In genomic region chr1:169945171-169945570, GRCh38 we compare ENCODE assay signal across 28 cellular contexts. TPM values are rescaled to one million over a fixed set of nuclear protein-coding genes. Genes with fewer than 3 reads are reported as not detected.
DNase-seq lines count a peak whose midpoint lies in the region; ATAC-seq, FAIRE-seq and TF ChIP-seq lines count a peak whose summit lies in the region.
"Had no signal": no experiment of that assay in that cellular context is flagged by ENCODE, and none has a peak within 500 bp of the region (broad histone marks: within the 10 kb centered on the region; RNA-seq: fewer than 3 reads in every experiment).

No MANE protein-coding gene starts in this region.

- H3K9me3 ChIP-seq in H1 (ENCODE audit: insufficient read depth in 2 of 2, low read depth in 1 of 2, low read length in 1 of 2) (no peaks in the 10 kb centered on the region), mucosa of descending colon (no peaks in the 10 kb centered on the region), vagina (no peaks in the 10 kb centered on the region)
- H3K9me3 ChIP-seq: ascending aorta; BLaER1 treated with 17β-estradiol and CSF1 and Interleukin-3, amounts not matched to agents 10 nM and 100 nM; Peyer's patch; psoas muscle; SJSA1 had no signal

- no peak overlapping the region for H2BK15ac ChIP-seq in H1 (ENCODE audit: low read length)

- H4K5ac ChIP-seq in H1 (ENCODE audit: insufficient read length, low read depth, low read length), result no peak overlapping the region

- TF ChIP-seq RAD21 in H1 (IDR thresholded peaks at IDR 0.05 in 1 of 2, conservative IDR thresholded peaks at IDR 0.05 in 1 of 2; ENCODE audit: low read depth in 2 of 2, low read length in 2 of 2), result no peak

- CTCF ChIA-PET in H1 (lab: Charles Lee; ENCODE audit: partially characterized antibody), result interaction anchor here (0.6 to 1.9 kb wide), 3 partner anchors 16 to 742 kb away, joined by 3 to 11 read pairs (median 4); no protein-coding TSS in a partner anchor

- H3K27me3 ChIP-seq in H1 (replicated peaks in 1 of 4; ENCODE audit: control insufficient read depth in 3 of 4, extremely low read depth in 1 of 4, insufficient read depth in 3 of 4, low read length in 3 of 4), result no peaks in the 10 kb centered on the region
- no peaks in the 10 kb centered on the region for H3K27me3 ChIP-seq in vagina
- H3K27me3 ChIP-seq: ascending aorta; BLaER1 treated with 17β-estradiol and CSF1 and Interleukin-3, amounts not matched to agents 10 nM and 100 nM; cardiac muscle cell; Peyer's patch; SJSA1 had no signal

- H2BK12ac ChIP-seq in H1 (ENCODE audit: low read depth, low read length), result no peak overlapping the region

- TF ChIP-seq POLR2A in H1 (IDR thresholded peaks at IDR 0.05; ENCODE audit: control extremely low read depth in 1 of 2, low read depth in 2 of 2, low read length in 2 of 2), result no peak
- no peak for TF ChIP-seq POLR2A in vagina (IDR thresholded peaks at IDR 0.05)

- H3K27ac ChIP-seq in H1 (ENCODE audit: low read depth, low read length), result no peak overlapping the region
- peak overlapping the region; percentile 68 for H3K27ac ChIP-seq in vagina
- H3K27ac ChIP-seq: ascending aorta; BLaER1 treated with 17β-estradiol and CSF1 and Interleukin-3, amounts not matched to agents 10 nM and 100 nM; cardiac muscle cell; Peyer's patch; psoas muscle; SJSA1; skin epidermis had no signal

- H2AFZ ChIP-seq in H1 (ENCODE audit: low read length), result no peak overlapping the region

- no peak for DNase-seq in stimulated activated naive CD8-positive, alpha-beta T cell treated with anti-CD3 and anti-CD28 coated beads, Interleukin-15, amount 100 ng/mL, for 72 hours
- no peak for DNase-seq in stimulated activated naive CD8-positive, alpha-beta T cell treated with anti-CD3 and anti-CD28 coated beads, Interleukin-15, Interleukin-2, amounts not matched to agents 100 U/mL and 50 U/mL, for 24 hours
- DNase-seq in H1 (ENCODE audit: low read depth in 1 of 2, low spot score in 2 of 2) (no peak), mucosa of descending colon (peak in 1 of 3 donors; percentile 40), vagina (ENCODE audit: extremely low spot score in 2 of 2) (peak in 1 of 2 donors; percentile 72), foreskin fibroblast (no peak)
- no peak for DNase-seq in activated CD4-positive, alpha-beta T cell treated with anti-CD3 and anti-CD28 coated beads, Interleukin-2, amount 50 U/mL, for 4 hours
- DNase-seq: activated CD4-positive, alpha-beta T cell treated with anti-CD3 and anti-CD28 coated beads for 1 hour; activated CD8-positive, alpha-beta T cell treated with anti-CD3 and anti-CD28 coated beads for 36 hours; DMS79 treated with DMSO at 0.1 percent for 48 hours; GF-D8; H9; islet precursor cell; NCI-H1092 treated with DMSO at 0.1 percent for 48 hours; NCI-H1930; NCI-H524 treated with DMSO at 0.1 percent for 48 hours; Peyer's patch; psoas muscle; stimulated activated CD4-positive, alpha-beta T cell treated with anti-CD3 and anti-CD28 coated beads, Interleukin-2, amount 100 ng/mL, for 24 hours had no signal

- no peaks in the 10 kb centered on the region for H3K9me3 Mint-ChIP-seq in stimulated activated naive CD8-positive, alpha-beta T cell treated with anti-CD3 and anti-CD28 coated beads, Interleukin-15, amount 100 ng/mL, for 72 hours
- H3K9me3 Mint-ChIP-seq: activated CD8-positive, alpha-beta T cell treated with anti-CD3 and anti-CD28 coated beads for 36 hours; H9; T-helper 1 cell treated with Interleukin-12 subunit alpha and Interleukin-12 subunit beta and Interleukin-4 antibody, amounts not matched to agents 30 μg/mL and 1 μg/mL, for 36 hours had no signal

- no peak overlapping the region for H4K91ac ChIP-seq in H1 (replicated peaks; ENCODE audit: insufficient read length, low read length)

- H2AK5ac ChIP-seq in H1 (ENCODE audit: low read depth, low read length), result no peak overlapping the region

- no peak for TF ChIP-seq EP300 in H1 (IDR thresholded peaks at IDR 0.05; ENCODE audit: borderline replicate concordance in 1 of 2, low read depth in 2 of 2, low read length in 2 of 2)

- 88% methylated on average over 3 of the region's 5 CpGs; no CpG with 5 or more reads in 1 of the 2 experiments for WGBS in H1 (ENCODE audit: extremely low coverage in 1 of 2, insufficient coverage in 1 of 2, insufficient read length in 1 of 2, insufficient replicate concordance in 2 of 2, low coverage in 1 of 2, low lambda C conversion rate in 2 of 2, missing lambda C conversion rate in 1 of 2), 2 experiments

- H3K23me2 ChIP-seq in H1 (ENCODE audit: low read depth, low read length), result no peaks in the 10 kb centered on the region

- peak overlapping the region; percentile 35 for H4K8ac ChIP-seq in H1 (ENCODE audit: extremely low read depth, insufficient read depth, low read length)

- H3K9ac ChIP-seq in H1 (replicated peaks in 1 of 4; ENCODE audit: extremely low read depth in 1 of 4, low read depth in 3 of 4, low read length in 3 of 4), result no peak overlapping the region
- H3K9ac ChIP-seq: BLaER1 treated with 17β-estradiol and CSF1 and Interleukin-3, amounts not matched to agents 10 nM and 100 nM had no signal

- peak; percentile 7 for ATAC-seq in stimulated activated naive CD8-positive, alpha-beta T cell treated with anti-CD3 and anti-CD28 coated beads, Interleukin-15, amount 100 ng/mL, for 72 hours
- ATAC-seq in stimulated activated naive CD8-positive, alpha-beta T cell treated with anti-CD3 and anti-CD28 coated beads, Interleukin-15, Interleukin-2, amounts not matched to agents 100 U/mL and 50 U/mL, for 24 hours, result no peak
- ATAC-seq in mucosa of descending colon, result peak; percentile 37
- no peak for ATAC-seq in GM18907 (IDR thresholded peaks at IDR 0.05; ENCODE audit: unreplicated experiment)
- ATAC-seq: activated CD8-positive, alpha-beta T cell treated with anti-CD3 and anti-CD28 coated beads for 36 hours; psoas muscle had no signal

- H3K4me2 ChIP-seq in H1 (ENCODE audit: insufficient read depth in 1 of 2, low read depth in 2 of 2, low read length in 2 of 2), result no peak overlapping the region
- H3K4me2 ChIP-seq: BLaER1 treated with 17β-estradiol and CSF1 and Interleukin-3, amounts not matched to agents 10 nM and 100 nM had no signal

- H3K18ac ChIP-seq in H1 (ENCODE audit: extremely low read depth, low read length), result no peak overlapping the region

- no peak overlapping the region for H3K4me3 Mint-ChIP-seq in stimulated activated naive CD8-positive, alpha-beta T cell treated with anti-CD3 and anti-CD28 coated beads, Interleukin-15, amount 100 ng/mL, for 72 hours
- H3K4me3 Mint-ChIP-seq: activated CD8-positive, alpha-beta T cell treated with anti-CD3 and anti-CD28 coated beads for 36 hours; activated naive CD8-positive, alpha-beta T cell; H9; T-helper 1 cell treated with Interleukin-12 subunit alpha and Interleukin-12 subunit beta and Interleukin-4 antibody, amounts not matched to agents 30 μg/mL and 1 μg/mL, for 36 hours had no signal

- no peak for FAIRE-seq in H1 (lab: Jason Lieb, UNC)
- FAIRE-seq: GM19239 had no signal

- no peak overlapping the region for H2BK20ac ChIP-seq in H1 (ENCODE audit: low read length)

- no peak overlapping the region for H2BK120ac ChIP-seq in H1 (replicated peaks; ENCODE audit: low read depth, low read length)

- intact Hi-C loops in mucosa of descending colon (cut with DNase I, micrococcal nuclease), result no loop called here
- intact Hi-C loops in vagina (cut with DNase I), result no loop called here

- H3K4me1 Mint-ChIP-seq in stimulated activated naive CD8-positive, alpha-beta T cell treated with anti-CD3 and anti-CD28 coated beads, Interleukin-15, amount 100 ng/mL, for 72 hours, result no peaks in the 10 kb centered on the region

- H3K4ac ChIP-seq in H1 (replicated peaks; ENCODE audit: insufficient read length, low read depth, low read length), result no peak overlapping the region

- no peak overlapping the region for H3K56ac ChIP-seq in H1 (replicated peaks; ENCODE audit: insufficient read length, low read depth, low read length)

- TF ChIP-seq CTCF in H1 (IDR thresholded peaks at IDR 0.05; ENCODE audit: control extremely low read depth in 1 of 3, insufficient read depth in 1 of 3, low read depth in 1 of 3, low read length in 3 of 3), result no peak
- no peak for TF ChIP-seq CTCF in mucosa of descending colon (IDR thresholded peaks at IDR 0.05)
- TF ChIP-seq CTCF in vagina (IDR thresholded peaks at IDR 0.05), result no peak
- TF ChIP-seq CTCF in foreskin fibroblast (IDR thresholded peaks at IDR 0.05; ENCODE audit: low read depth, low read length), result no peak

- no peaks in the 10 kb centered on the region for H4K20me1 ChIP-seq in H1 (replicated peaks in 1 of 2; ENCODE audit: control insufficient read depth in 1 of 2, insufficient read depth in 2 of 2, low read length in 2 of 2)
- H4K20me1 ChIP-seq: BLaER1 treated with 17β-estradiol and CSF1 and Interleukin-3, amounts not matched to agents 10 nM and 100 nM had no signal

- H3K4me1 ChIP-seq in H1 (replicated peaks in 1 of 4; ENCODE audit: control insufficient read depth in 3 of 4, insufficient read depth in 4 of 4, low read length in 3 of 4), result no peaks in the 10 kb centered on the region
- peaks cover 9% of the 10 kb centered on the region for H3K4me1 ChIP-seq in mucosa of descending colon (ENCODE audit: low read depth)
- H3K4me1 ChIP-seq in vagina, result peaks cover 20% of the 10 kb centered on the region
- H3K4me1 ChIP-seq: BLaER1 treated with 17β-estradiol and CSF1 and Interleukin-3, amounts not matched to agents 10 nM and 100 nM; Peyer's patch; psoas muscle had no signal

- no peaks in the 10 kb centered on the region for H3K27me3 Mint-ChIP-seq in stimulated activated naive CD8-positive, alpha-beta T cell treated with anti-CD3 and anti-CD28 coated beads, Interleukin-15, amount 100 ng/mL, for 72 hours
- H3K27me3 Mint-ChIP-seq: activated CD8-positive, alpha-beta T cell treated with anti-CD3 and anti-CD28 coated beads for 36 hours; activated naive CD8-positive, alpha-beta T cell had no signal

- no peaks in the 10 kb centered on the region for H3K79me2 ChIP-seq in H1 (ENCODE audit: control insufficient read depth in 1 of 2, insufficient read depth in 2 of 2, low read length in 2 of 2)

- POLR2A ChIA-PET in H1 (lab: Charles Lee; ENCODE audit: partially characterized antibody), result no interaction called here

- no peak overlapping the region for H2BK5ac ChIP-seq in H1 (ENCODE audit: low read depth, low read length)

- H3K79me1 ChIP-seq in H1 (ENCODE audit: low read depth, low read length), result no peaks in the 10 kb centered on the region

- no peak overlapping the region for H3K4me3 ChIP-seq in H1 (ENCODE audit: extremely low read depth in 1 of 4, insufficient read depth in 2 of 4, low read depth in 3 of 4, low read length in 4 of 4)
- no peak overlapping the region for H3K4me3 ChIP-seq in mucosa of descending colon
- H3K4me3 ChIP-seq in vagina, result no peak overlapping the region
- no peak overlapping the region for H3K4me3 ChIP-seq in foreskin fibroblast (ENCODE audit: low read depth in 1 of 2, low read length in 2 of 2)
- H3K4me3 ChIP-seq: ascending aorta; BLaER1 treated with 17β-estradiol and CSF1 and Interleukin-3, amounts not matched to agents 10 nM and 100 nM; cardiac muscle cell; Peyer's patch; psoas muscle; SJSA1; skin epidermis had no signal

- no peak overlapping the region for H3K27ac Mint-ChIP-seq in stimulated activated naive CD8-positive, alpha-beta T cell treated with anti-CD3 and anti-CD28 coated beads, Interleukin-15, amount 100 ng/mL, for 72 hours
- H3K27ac Mint-ChIP-seq: activated CD8-positive, alpha-beta T cell treated with anti-CD3 and anti-CD28 coated beads for 36 hours; activated naive CD8-positive, alpha-beta T cell; H9; T-helper 1 cell treated with Interleukin-12 subunit alpha and Interleukin-12 subunit beta and Interleukin-4 antibody, amounts not matched to agents 30 μg/mL and 1 μg/mL, for 36 hours had no signal

- H3K36me3 ChIP-seq in H1 (ENCODE audit: control insufficient read depth in 2 of 4, insufficient read depth in 4 of 4, low read length in 3 of 4), result no peaks in the 10 kb centered on the region
- no peaks in the 10 kb centered on the region for H3K36me3 ChIP-seq in mucosa of descending colon (ENCODE audit: low read depth)
- H3K36me3 ChIP-seq in vagina, result no peaks in the 10 kb centered on the region
- H3K36me3 ChIP-seq: cardiac muscle cell, SJSA1 had no signal

- H3K23ac ChIP-seq in H1 (ENCODE audit: insufficient read length), result no peak overlapping the region

- no peak overlapping the region for H3K14ac ChIP-seq in H1 (ENCODE audit: insufficient read length)

RNA-seq across cellular contexts. Expression of gene SCYL3, which starts 51.5 kb away (rescaled TPM):
- total RNA-seq in H1 (2021; fragmentation: NEBNext Ultra II Directional; extraction: Animal tissue kit (Norgen Biotek cat#: 25700)), result 4.3 and 5.3 TPM in 2 replicates
- polyA plus RNA-seq in H1 (2011; rRNA removed), result 2.4 and 2.7 TPM in 2 replicates
- polyA plus RNA-seq in H1 (2011; cell fraction: cytosol; rRNA removed), result 3.8 TPM
- polyA plus RNA-seq in H1 (2011; cell fraction: nucleus; rRNA removed), result 6.1 TPM
- 2.9 to 4.9 TPM (median 3.6 TPM) in 4 replicates for polyA plus RNA-seq in H1 (2012, experiment 1 of 2)
- 0.34 TPM for polyA plus RNA-seq in H1 (2012, experiment 2 of 2)
- 3.2 TPM for polyA plus RNA-seq in H1 (2013, experiment 1 of 2)
- 3.0 TPM for polyA plus RNA-seq in H1 (2013, experiment 2 of 2)
- 11.5 and 12.2 TPM in 2 replicates for polyA minus RNA-seq in H1 (2011; rRNA and poly(A)+ RNA removed)
- polyA minus RNA-seq in H1 (2011; cell fraction: cytosol; rRNA and poly(A)+ RNA removed), result 4.2 TPM
- polyA minus RNA-seq in H1 (2011; cell fraction: nucleus; rRNA and poly(A)+ RNA removed), result 13.0 TPM
- total RNA-seq in mucosa of descending colon (10 to 100 TPM; 13.4 to 20.4 (median 14.9) TPM), vagina (11.8 TPM)

Comparison
In these comparisons a context has a peak if more than half of its experiments do, and no peak if none do; other contexts are left out.
1. ATAC-seq: peak in stimulated activated naive CD8-positive, alpha-beta T cell treated with anti-CD3 and anti-CD28 coated beads, Interleukin-15, amount 100 ng/mL, for 72 hours (single experiment) and mucosa of descending colon (single experiment); none in stimulated activated naive CD8-positive, alpha-beta T cell treated with anti-CD3 and anti-CD28 coated beads, Interleukin-15, Interleukin-2, amounts not matched to agents 100 U/mL and 50 U/mL, for 24 hours (single experiment) and GM18907 (single experiment).